8 cellular contexts compared by ENCODE assay signal in genomic region chr13:32587014-32587773, GRCh38. TPM values are rescaled to one million over a fixed set of nuclear protein-coding genes. Genes with fewer than 3 reads are reported as not detected.
DNase-seq lines count a peak whose midpoint lies in the region; ATAC-seq and TF ChIP-seq lines count a peak whose summit lies in the region.

No MANE protein-coding gene starts in this region.

- DNase-seq in SHP77 (lab: John Stamatoyannopoulos, UW) (peak; percentile 59 to 62), SHP77 treated with DMSO at 0.1 percent for 48 hours (lab: John Stamatoyannopoulos, UW) (no peak), NCI-H2227 treated with DMSO at 0.1 percent for 48 hours (lab: John Stamatoyannopoulos, UW) (peak; percentile 12), lung microvascular endothelial cell (ENCODE audit: low read depth in 2 of 2) (peak; percentile 64 to 73)
- peak; percentile 60 for DNase-seq in activated CD8-positive, alpha-beta T cell treated with anti-CD3 and anti-CD28 coated beads for 36 hours
- peak; percentile 49 for DNase-seq in effector CD4-positive, alpha-beta T cell
- DNase-seq in stimulated activated CD8-positive, alpha-beta memory T cell treated with anti-CD3 and anti-CD28 coated beads, Interleukin-12 subunit alpha, Interleukin-12 subunit beta, amount 100 ng/mL, for 1 hour (ENCODE audit: low read depth) = peak; percentile 33

- peaks cover 3% of the 10 kb centered on the region for H3K27me3 Mint-ChIP-seq in activated CD8-positive, alpha-beta T cell treated with anti-CD3 and anti-CD28 coated beads for 36 hours

- no peak for TF ChIP-seq CTCF in activated CD8-positive, alpha-beta T cell treated with anti-CD3 and anti-CD28 coated beads for 36 hours (IDR thresholded peaks at IDR 0.05)

- H3K27ac Mint-ChIP-seq in activated CD8-positive, alpha-beta T cell treated with anti-CD3 and anti-CD28 coated beads for 36 hours = peak overlapping the region; percentile 90

- POLR2A ChIA-PET in activated CD8-positive, alpha-beta T cell treated with anti-CD3 and anti-CD28 coated beads for 36 hours (lab: Charles Lee) = interaction anchor here (0.7 to 1.6 kb wide), 3 partner anchors 10 to 64 kb away, joined by 3 to 8 read pairs (median 5); no protein-coding TSS in a partner anchor

- intact Hi-C loops in activated CD8-positive, alpha-beta T cell treated with anti-CD3 and anti-CD28 coated beads for 36 hours (cut with micrococcal nuclease) = loop anchor here (2.0 to 10.0 kb wide), 3 partner anchors 52 to 958 kb away; no protein-coding TSS in a partner anchor

- H3K4me1 Mint-ChIP-seq in activated CD8-positive, alpha-beta T cell treated with anti-CD3 and anti-CD28 coated beads for 36 hours (ENCODE audit: low read depth) = peaks cover 42% of the 10 kb centered on the region

- no peaks in the 10 kb centered on the region for H3K9me3 Mint-ChIP-seq in activated CD8-positive, alpha-beta T cell treated with anti-CD3 and anti-CD28 coated beads for 36 hours

- peak overlapping the region; percentile 81 for H3K4me3 Mint-ChIP-seq in activated CD8-positive, alpha-beta T cell treated with anti-CD3 and anti-CD28 coated beads for 36 hours

- H3K36me3 Mint-ChIP-seq in activated CD8-positive, alpha-beta T cell treated with anti-CD3 and anti-CD28 coated beads for 36 hours (ENCODE audit: low read depth) = peaks cover 4% of the 10 kb centered on the region

- peak; percentile 41 for ATAC-seq in HG02938 (IDR thresholded peaks at IDR 0.05; ENCODE audit: unreplicated experiment)
- ATAC-seq in activated CD8-positive, alpha-beta T cell treated with anti-CD3 and anti-CD28 coated beads for 36 hours = peak; percentile 27

- CTCF ChIA-PET in activated CD8-positive, alpha-beta T cell treated with anti-CD3 and anti-CD28 coated beads for 36 hours (lab: Charles Lee) = interaction anchor here (0.8 to 4.3 kb wide), 17 partner anchors 14 to 677 kb away, joined by 3 to 51 read pairs (median 4); partner anchors contain the start of gene N4BP2L2

RNA-seq across cellular contexts. Expression of gene PDS5B, which starts 0.9 kb away (rescaled TPM):
- total RNA-seq in activated CD8-positive, alpha-beta T cell treated with anti-CD3 and anti-CD28 coated beads for 36 hours = 10 to 100 TPM; 44.1 to 46.6 TPM
- 15.5 and 16.5 TPM in 2 replicates for total RNA-seq in lung microvascular endothelial cell

RNA-seq across cellular contexts. Expression of gene N4BP2L2, which starts 48.6 kb away (rescaled TPM):
- total RNA-seq in activated CD8-positive, alpha-beta T cell treated with anti-CD3 and anti-CD28 coated beads for 36 hours = 10 to 100 TPM; 84.5 to 85.2 TPM
- 30.9 and 71.2 TPM in 2 replicates for total RNA-seq in lung microvascular endothelial cell
